Comparison of ENCODE assay signal across 11 cellular contexts in the genomic region with DNA sequence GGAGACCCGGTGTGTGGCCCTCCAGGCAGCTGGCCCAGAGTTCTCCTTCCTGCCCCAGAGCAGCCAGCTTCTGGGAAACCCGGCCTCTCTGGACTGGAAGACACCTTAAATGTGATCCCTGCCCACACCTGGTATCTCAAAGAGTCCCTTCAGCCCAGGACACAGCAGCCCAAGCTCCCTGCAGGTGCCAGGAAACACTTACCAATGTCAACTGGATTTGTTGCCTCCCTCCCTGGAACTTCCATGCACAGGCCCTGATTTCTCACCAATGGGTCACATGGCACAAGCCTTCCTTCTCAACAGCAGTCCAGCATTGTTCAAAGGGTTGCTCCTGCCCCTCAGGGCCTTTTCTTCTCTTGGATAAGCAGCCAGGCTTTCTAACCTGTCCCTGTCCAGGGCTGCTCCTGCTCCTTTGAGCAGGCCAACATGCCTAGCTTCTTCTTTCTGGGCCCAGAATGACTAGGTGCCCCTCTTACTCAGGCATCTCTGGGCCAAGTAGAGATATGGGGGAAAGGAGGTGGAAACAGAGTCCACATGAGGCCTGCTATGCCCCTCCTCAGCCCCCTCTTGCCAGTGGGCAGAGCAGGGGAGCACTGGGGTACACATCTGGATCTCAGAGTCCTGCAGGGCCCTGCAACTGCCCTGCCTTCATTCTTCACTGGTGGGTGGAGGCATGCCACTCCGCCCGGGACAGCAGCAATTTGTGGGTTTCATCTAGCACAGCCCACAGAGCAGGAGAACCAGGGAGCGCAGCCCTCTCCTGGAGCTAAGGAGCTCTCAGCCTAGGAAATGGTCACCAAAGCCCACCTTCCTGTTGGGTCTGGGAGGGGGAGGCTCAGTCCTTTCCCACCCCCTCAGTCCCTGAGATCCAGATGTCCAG. TPM values are rescaled to one million over a fixed set of nuclear protein-coding genes. Genes with fewer than 3 reads are reported as not detected.
DNase-seq lines count a peak whose midpoint lies in the region; ATAC-seq and TF ChIP-seq lines count a peak whose summit lies in the region.
"Had no signal": no experiment of that assay in that cellular context is flagged by ENCODE, and none has a peak within 500 bp of the region (broad histone marks: within the 10 kb centered on the region; RNA-seq: fewer than 3 reads in every experiment).

No MANE protein-coding gene starts in this region.

- BruUV-seq in MCF 10A (replicated peaks; lab: Mats Ljungman, UMichigan) = no TSS peak

- peaks cover 8% of the 10 kb centered on the region for H3K36me3 Mint-ChIP-seq in activated naive CD4-positive, alpha-beta T cell treated with anti-CD3 and anti-CD28 coated beads for 36 hours (ENCODE audit: low read depth)
- peaks cover 40% of the 10 kb centered on the region for H3K36me3 Mint-ChIP-seq in MCF 10A (ENCODE audit: insufficient read depth, unreplicated experiment)
- H3K36me3 Mint-ChIP-seq in memory B cell = peaks cover 3% of the 10 kb centered on the region

- H3K27me3 Mint-ChIP-seq in activated naive CD4-positive, alpha-beta T cell treated with anti-CD3 and anti-CD28 coated beads for 36 hours (ENCODE audit: low read depth) = no peaks in the 10 kb centered on the region
- H3K27me3 Mint-ChIP-seq in MCF 10A (ENCODE audit: insufficient read depth, unreplicated experiment) (no peaks in the 10 kb centered on the region), memory B cell (no peaks in the 10 kb centered on the region)

- peak overlapping the region; percentile 53 for H3K27ac Mint-ChIP-seq in activated naive CD4-positive, alpha-beta T cell treated with anti-CD3 and anti-CD28 coated beads for 36 hours
- H3K27ac Mint-ChIP-seq in MCF 10A (ENCODE audit: low read depth, unreplicated experiment) = peak overlapping the region; percentile 10
- peak overlapping the region; percentile 95 for H3K27ac Mint-ChIP-seq in memory B cell

- intact Hi-C loops in activated naive CD4-positive, alpha-beta T cell treated with anti-CD3 and anti-CD28 coated beads for 36 hours (cut with micrococcal nuclease) = loop anchor here (10.0 kb wide), 1 partner anchor 626 kb away; a partner anchor contains a TSS
- intact Hi-C loops in MCF 10A (cut with micrococcal nuclease) = no loop called here

- H3K4me1 Mint-ChIP-seq in activated naive CD4-positive, alpha-beta T cell treated with anti-CD3 and anti-CD28 coated beads for 36 hours (ENCODE audit: low read depth) = peaks cover 67% of the 10 kb centered on the region
- H3K4me1 Mint-ChIP-seq in MCF 10A (ENCODE audit: insufficient read depth, unreplicated experiment) = peaks cover 10% of the 10 kb centered on the region
- peaks cover 33% of the 10 kb centered on the region for H3K4me1 Mint-ChIP-seq in memory B cell

- H3K9me3 Mint-ChIP-seq in activated naive CD4-positive, alpha-beta T cell treated with anti-CD3 and anti-CD28 coated beads for 36 hours = no peaks in the 10 kb centered on the region
- H3K9me3 Mint-ChIP-seq in MCF 10A (ENCODE audit: unreplicated experiment) (no peaks in the 10 kb centered on the region), memory B cell (no peaks in the 10 kb centered on the region)

- no peak overlapping the region for H3K4me3 Mint-ChIP-seq in activated naive CD4-positive, alpha-beta T cell treated with anti-CD3 and anti-CD28 coated beads for 36 hours
- H3K4me3 Mint-ChIP-seq in MCF 10A (ENCODE audit: unreplicated experiment) (no peak overlapping the region), memory B cell (no peak overlapping the region)

- no peak for TF ChIP-seq CTCF in MCF 10A (IDR thresholded peaks at IDR 0.05; ENCODE audit: unreplicated experiment)

- no peak for DNase-seq in activated naive CD4-positive, alpha-beta T cell treated with anti-CD3 and anti-CD28 coated beads for 36 hours
- DNase-seq in activated naive CD4-positive, alpha-beta T cell treated with Interleukin-2 at 50 U/mL for 16 hours = no peak
- DNase-seq in MCF 10A (ENCODE audit: unreplicated experiment) (no peak), memory B cell (ENCODE audit: low spot score in 2 of 2) (no peak), NCI-H187 treated with DMSO at 0.1 percent for 48 hours (lab: John Stamatoyannopoulos, UW) (no peak)
- DNase-seq: AML-193, NCI-H1092 treated with DMSO at 0.1 percent for 48 hours had no signal

- CTCF ChIA-PET in activated naive CD4-positive, alpha-beta T cell treated with anti-CD3 and anti-CD28 coated beads for 36 hours (lab: Charles Lee) = no interaction called here
- CTCF ChIA-PET in MCF 10A (lab: Yijun Ruan, JAX) = interaction anchor here (0.6 to 3.0 kb wide), 2 partner anchors 136 to 536 kb away, joined by 4 to 8 read pairs; no protein-coding TSS in a partner anchor

- POLR2A ChIA-PET in MCF 10A (lab: Yijun Ruan, JAX) = interaction anchor here (1.9 kb wide), 1 partner anchor 31 kb away, joined by 7 read pairs; a partner anchor contains a TSS

- ATAC-seq in memory B cell (ENCODE audit: low read depth) = no peak
- ATAC-seq in HG02610 (IDR thresholded peaks at IDR 0.05; ENCODE audit: unreplicated experiment) = no peak
- no peak for ATAC-seq in HG02970 (IDR thresholded peaks at IDR 0.05; ENCODE audit: low FRiP score, unreplicated experiment)
- ATAC-seq: gastroesophageal sphincter had no signal

- peak overlapping the region; percentile 54 for H3K27ac ChIP-seq in temporal lobe (ENCODE audit: low read depth, low read length)

RNA-seq across cellular contexts. Expression of a gene that starts 31.4 kb away (rescaled TPM):
- 100 to 1,000 TPM; 216 to 245 TPM for total RNA-seq in activated naive CD4-positive, alpha-beta T cell treated with anti-CD3 and anti-CD28 coated beads for 36 hours
- total RNA-seq in MCF 10A (2022) (150 and 159 TPM in 2 replicates), temporal lobe (85.8 TPM)

Comparison
In these comparisons a context has a peak if more than half of its experiments do, and no peak if none do; other contexts are left out.
1. H3K27ac Mint-ChIP-seq: peak in every context shown above with its lines; median percentile 95 in memory B cell; 53 in activated naive CD4-positive, alpha-beta T cell treated with anti-CD3 and anti-CD28 coated beads for 36 hours; 10 in MCF 10A.